In genomic region chr4:188021548-188022249, GRCh38 we compare ENCODE assay signal across 1 cellular context.
TF ChIP-seq lines count a peak whose summit lies in the region.

No MANE protein-coding gene starts in this region.

TF ChIP-seq in IMR-90, 13 proteins besides CTCF, POLR2A, EP300 and RAD21:
- TF ChIP-seq, protein P1, sequence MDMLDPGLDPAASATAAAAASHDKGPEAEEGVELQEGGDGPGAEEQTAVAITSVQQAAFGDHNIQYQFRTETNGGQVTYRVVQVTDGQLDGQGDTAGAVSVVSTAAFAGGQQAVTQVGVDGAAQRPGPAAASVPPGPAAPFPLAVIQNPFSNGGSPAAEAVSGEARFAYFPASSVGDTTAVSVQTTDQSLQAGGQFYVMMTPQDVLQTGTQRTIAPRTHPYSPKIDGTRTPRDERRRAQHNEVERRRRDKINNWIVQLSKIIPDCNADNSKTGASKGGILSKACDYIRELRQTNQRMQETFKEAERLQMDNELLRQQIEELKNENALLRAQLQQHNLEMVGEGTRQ (IDR thresholded peaks at IDR 0.05; ENCODE audit: low read depth, low read length): no peak
- TF ChIP-seq MXI1 (IDR thresholded peaks at IDR 0.05; ENCODE audit: borderline replicate concordance, low read depth, low read length): no peak
- no peak for TF ChIP-seq MAFK (IDR thresholded peaks at IDR 0.05; ENCODE audit: low read depth, low read length)
- no peak for TF ChIP-seq CEBPB (IDR thresholded peaks at IDR 0.05; ENCODE audit: low read depth, low read length)
- no peak for TF ChIP-seq CHD1 (IDR thresholded peaks at IDR 0.05; ENCODE audit: low read depth, low read length)
- no peak for TF ChIP-seq FOS (IDR thresholded peaks at IDR 0.05; ENCODE audit: low read depth, low read length)
- no peak for TF ChIP-seq ELK1 (IDR thresholded peaks at IDR 0.05; ENCODE audit: borderline replicate concordance, low read depth, low read length)
- no peak for TF ChIP-seq NFE2L2 (IDR thresholded peaks at IDR 0.05; ENCODE audit: low read depth, low read length)
- TF ChIP-seq BHLHE40 (IDR thresholded peaks at IDR 0.05; ENCODE audit: low read depth, low read length): no peak
- no peak for TF ChIP-seq RFX5 (IDR thresholded peaks at IDR 0.05; ENCODE audit: low read depth, low read length)
